Comparison of ENCODE assay signal across 15 cellular contexts in genomic region chr10:4219901-4220300, GRCh38.
DNase-seq lines count a peak whose midpoint lies in the region; ATAC-seq and TF ChIP-seq lines count a peak whose summit lies in the region.
"Had no signal": no experiment of that assay in that cellular context is flagged by ENCODE, and none has a peak within 500 bp of the region (broad histone marks: within the 10 kb centered on the region; RNA-seq: fewer than 3 reads in every experiment).

No MANE protein-coding gene starts in this region.

- H3K36me3 ChIP-seq in A673 (ENCODE audit: insufficient read depth, low read length, poor library complexity, severe bottlenecking) (no peaks in the 10 kb centered on the region), WERI-Rb-1 (no peaks in the 10 kb centered on the region), mesendoderm (ENCODE audit: control insufficient read depth, insufficient read depth, low read length) (no peaks in the 10 kb centered on the region)
- H3K36me3 ChIP-seq: BLaER1 treated with 17β-estradiol and CSF1 and Interleukin-3, amounts not matched to agents 10 nM and 100 nM; HAP-1 had no signal

- intact Hi-C loops in A673 (cut with micrococcal nuclease; ENCODE audit: unreplicated experiment): no loop called here

- H3K4me3 ChIP-seq in A673 (ENCODE audit: low read depth, low read length, poor library complexity, severe bottlenecking) (no peak overlapping the region), WERI-Rb-1 (ENCODE audit: low read depth, low read length) (no peak overlapping the region), mesendoderm (ENCODE audit: low read length) (no peak overlapping the region)
- H3K4me3 ChIP-seq: A549; BLaER1 treated with 17β-estradiol and CSF1 and Interleukin-3, amounts not matched to agents 10 nM and 100 nM; HAP-1 had no signal

- TF ChIP-seq CTCF in A673 (conservative IDR thresholded peaks at IDR 0.05; ENCODE audit: low read depth, low read length) (no peak), WERI-Rb-1 (IDR thresholded peaks at IDR 0.05; ENCODE audit: low read depth, low read length) (no peak)

- no peaks in the 10 kb centered on the region for H3K79me1 ChIP-seq in mesendoderm (ENCODE audit: low read length)

- H3K56ac ChIP-seq in mesendoderm (ENCODE audit: low read length): no peak overlapping the region

- H2AK5ac ChIP-seq in mesendoderm (ENCODE audit: low read length): no peak overlapping the region

- H4K8ac ChIP-seq in mesendoderm (ENCODE audit: low read depth, low read length): no peak overlapping the region

- DNase-seq in A673 (ENCODE audit: low spot score) (peak; percentile 49), NCI-H524 treated with DMSO at 0.1 percent for 48 hours (lab: John Stamatoyannopoulos, UW) (peak; percentile 10), WERI-Rb-1 (peak; percentile 23), mesendoderm (peak; percentile 40), NCI-H2029 (lab: John Stamatoyannopoulos, UW) (no peak)
- DNase-seq in effector CD4-positive, alpha-beta T cell: no peak
- DNase-seq: Calu3; CD8-positive, alpha-beta T cell had no signal

- BruUV-seq in A673 (replicated peaks; lab: Mats Ljungman, UMichigan): no TSS peak

- no peak overlapping the region for H3K27ac ChIP-seq in A673 (ENCODE audit: low read depth, low read length, poor library complexity, severe bottlenecking)
- H3K27ac ChIP-seq in WERI-Rb-1: no peak overlapping the region
- H3K27ac ChIP-seq in mesendoderm (ENCODE audit: low read depth, low read length): no peak overlapping the region
- H3K27ac ChIP-seq: 22Rv1; A549; BLaER1 treated with 17β-estradiol and CSF1 and Interleukin-3, amounts not matched to agents 10 nM and 100 nM; HL-60 had no signal

- no peak overlapping the region for H3K18ac ChIP-seq in mesendoderm (ENCODE audit: low read length)

- no peak for ATAC-seq in GM18858 (IDR thresholded peaks at IDR 0.05; ENCODE audit: unreplicated experiment)
- no peak for ATAC-seq in HG02798 (IDR thresholded peaks at IDR 0.05; ENCODE audit: poor library complexity, unreplicated experiment)
- ATAC-seq: A549; CD8-positive, alpha-beta T cell had no signal

- H3K4me1 ChIP-seq in A673 (ENCODE audit: insufficient read depth, low read length, poor library complexity, severe bottlenecking) (peaks cover 19% of the 10 kb centered on the region), mesendoderm (ENCODE audit: control insufficient read depth, low read depth, low read length) (peaks cover 2% of the 10 kb centered on the region)
- H3K4me1 ChIP-seq: A549, HAP-1 had no signal

- H3K27me3 ChIP-seq in A673 (replicated peaks; ENCODE audit: insufficient read depth, low read depth, low read length, poor library complexity): no peaks in the 10 kb centered on the region
- no peaks in the 10 kb centered on the region for H3K27me3 ChIP-seq in WERI-Rb-1 (ENCODE audit: insufficient read depth, low read depth, severe bottlenecking)
- H3K27me3 ChIP-seq in mesendoderm (ENCODE audit: insufficient read depth, low read length, poor library complexity): no peaks in the 10 kb centered on the region
- H3K27me3 ChIP-seq: BLaER1 treated with 17β-estradiol and CSF1 and Interleukin-3, amounts not matched to agents 10 nM and 100 nM had no signal

- no peak overlapping the region for H4K5ac ChIP-seq in mesendoderm (ENCODE audit: low read length)

- no peak overlapping the region for H2BK120ac ChIP-seq in mesendoderm (ENCODE audit: low read depth, low read length)

- WGBS in mesendoderm (ENCODE audit: extremely low coverage, insufficient coverage, low lambda C conversion rate): no CpG with 5 or more reads among the region's 4 CpGs

- no peak overlapping the region for H2BK15ac ChIP-seq in mesendoderm (replicated peaks; ENCODE audit: low read depth)

- H3K9me3 ChIP-seq in A673 (ENCODE audit: low read depth, low read length, poor library complexity, severe bottlenecking) (no peaks in the 10 kb centered on the region), WERI-Rb-1 (ENCODE audit: severe bottlenecking) (no peaks in the 10 kb centered on the region)
- H3K9me3 ChIP-seq: A549, HAP-1 had no signal

- no peak overlapping the region for H3K4me2 ChIP-seq in mesendoderm (ENCODE audit: low read length)
- H3K4me2 ChIP-seq: A549; BLaER1 treated with 17β-estradiol and CSF1 and Interleukin-3, amounts not matched to agents 10 nM and 100 nM had no signal

- H2BK5ac ChIP-seq in mesendoderm (ENCODE audit: low read length): no peak overlapping the region

- no peak overlapping the region for H3K4ac ChIP-seq in mesendoderm (ENCODE audit: low read depth, low read length)

- CTCF ChIA-PET in A673 (lab: Charles Lee): no interaction called here

- H3K79me2 ChIP-seq in mesendoderm (ENCODE audit: control insufficient read depth, insufficient read depth, low read length): no peaks in the 10 kb centered on the region

- no peak overlapping the region for H3K23ac ChIP-seq in mesendoderm (ENCODE audit: low read length)

- POLR2A ChIA-PET in A673 (lab: Charles Lee; ENCODE audit: low non-redundant PET): no interaction called here

- H3K9ac ChIP-seq in mesendoderm (ENCODE audit: low read length): no peak overlapping the region
- H3K9ac ChIP-seq: BLaER1 treated with 17β-estradiol and CSF1 and Interleukin-3, amounts not matched to agents 10 nM and 100 nM had no signal

Comparison
In these comparisons a context has a peak if more than half of its experiments do, and no peak if none do; other contexts are left out.
1. DNase-seq: peak in A673 (single experiment), NCI-H524 treated with DMSO at 0.1 percent for 48 hours (single experiment), WERI-Rb-1 (single experiment) and mesendoderm (single experiment); none in NCI-H2029 (single experiment) and effector CD4-positive, alpha-beta T cell (single experiment).